18 cellular contexts compared by ENCODE assay signal in genomic region chr15:26631894-26632293, GRCh38.
"Had no signal": no experiment of that assay in that cellular context is flagged by ENCODE, and none has a peak within 500 bp of the region (broad histone marks: within the 10 kb centered on the region; RNA-seq: fewer than 3 reads in every experiment).

No MANE protein-coding gene starts in this region.

- H3K4me1 ChIP-seq: heart left ventricle, left lung, prostate gland, spleen, tibial artery had no signal

- H3K4me3 ChIP-seq: coronary artery, heart left ventricle, left lung, lung, prostate gland, right atrium auricular region, spleen, tibial artery had no signal

- ATAC-seq: heart left ventricle; naive thymus-derived CD4-positive, alpha-beta T cell; stimulated activated naive CD8-positive, alpha-beta T cell treated with anti-CD3 and anti-CD28 coated beads, Interleukin-15, Interleukin-2, amounts not matched to agents 100 U/mL and 50 U/mL, for 24 hours had no signal

- H3K9me3 ChIP-seq: prostate gland, right atrium auricular region, tibial artery had no signal

- H3K36me3 ChIP-seq: heart left ventricle, left lung, prostate gland, right atrium auricular region, spleen, tibial artery had no signal

- H3K27me3 ChIP-seq: left lung, right atrium auricular region, spleen, tibial artery had no signal

- H3K27ac ChIP-seq: coronary artery, epithelial cell of prostate, heart left ventricle, left lung, prostate gland, right atrium auricular region, spleen, tibial artery had no signal

- DNase-seq: activated naive CD4-positive, alpha-beta T cell treated with Interleukin-2 at 50 U/mL for 16 hours; activated naive CD8-positive, alpha-beta T cell treated with anti-CD3 and anti-CD28 coated beads, Interleukin-2, amount 10 ng/mL, durations not matched to agents 7 days and 5 days; activated T-cell treated with anti-CD3 and anti-CD28 coated beads, Interleukin-2, amount 50 U/mL, for 1 hour; amniotic stem cell; cerebellar nuclear complex; heart left ventricle; kidney glomerular epithelial cell; left lung; naive thymus-derived CD4-positive, alpha-beta T cell; spleen; stimulated activated CD4-positive, alpha-beta T cell treated with anti-CD3 and anti-CD28 coated beads, Interleukin-4, amount 100 ng/mL, for 1 hour; stimulated activated naive CD8-positive, alpha-beta T cell treated with anti-CD3 and anti-CD28 coated beads, Interleukin-15, Interleukin-2, amounts not matched to agents 100 U/mL and 50 U/mL, for 24 hours; tibial artery had no signal
